ENCODE assay signal across 21 cellular contexts in genomic region chr14:102859911-102860310, GRCh38.
"Had no signal": no experiment of that assay in that cellular context is flagged by ENCODE, and none has a peak within 500 bp of the region (broad histone marks: within the 10 kb centered on the region; RNA-seq: fewer than 3 reads in every experiment).

No MANE protein-coding gene starts in this region.

- ATAC-seq: Right ventricle myocardium inferior, SK-N-SH treated with all-trans-retinoic acid at 6 μM for 48 hours had no signal

- H2AFZ ChIP-seq: PC-9 had no signal

- DNase-seq: Karpas-422, KG1, MM.1S, NCI-H1092 treated with DMSO at 0.1 percent for 48 hours, NCI-H1436, NCI-H187, NCI-H2029, NCI-H2081 treated with DMSO at 0.1 percent for 48 hours, NCI-H2171, NCI-H226, NCI-H446, NCI-H510A, NCI-H524 treated with DMSO at 0.1 percent for 48 hours, NCI-H69, NCI-H774, PC-9, Peyer's patch, SHP77 treated with DMSO at 0.1 percent for 48 hours, SJCRH30 had no signal

- H3K4me1 ChIP-seq: Peyer's patch, SJCRH30 had no signal

- H3K9me3 ChIP-seq: SJCRH30 had no signal

- H3K27ac ChIP-seq: PC-9, Peyer's patch, SJCRH30 had no signal

- H3K36me3 ChIP-seq: Peyer's patch, SJCRH30 had no signal

- H3K4me2 ChIP-seq: PC-9 had no signal

- H3K4me3 ChIP-seq: PC-9, Peyer's patch, SJCRH30 had no signal

- H3K27me3 ChIP-seq: Peyer's patch, SJCRH30 had no signal
